Comparison of ENCODE assay signal across 8 cellular contexts in the genomic region with DNA sequence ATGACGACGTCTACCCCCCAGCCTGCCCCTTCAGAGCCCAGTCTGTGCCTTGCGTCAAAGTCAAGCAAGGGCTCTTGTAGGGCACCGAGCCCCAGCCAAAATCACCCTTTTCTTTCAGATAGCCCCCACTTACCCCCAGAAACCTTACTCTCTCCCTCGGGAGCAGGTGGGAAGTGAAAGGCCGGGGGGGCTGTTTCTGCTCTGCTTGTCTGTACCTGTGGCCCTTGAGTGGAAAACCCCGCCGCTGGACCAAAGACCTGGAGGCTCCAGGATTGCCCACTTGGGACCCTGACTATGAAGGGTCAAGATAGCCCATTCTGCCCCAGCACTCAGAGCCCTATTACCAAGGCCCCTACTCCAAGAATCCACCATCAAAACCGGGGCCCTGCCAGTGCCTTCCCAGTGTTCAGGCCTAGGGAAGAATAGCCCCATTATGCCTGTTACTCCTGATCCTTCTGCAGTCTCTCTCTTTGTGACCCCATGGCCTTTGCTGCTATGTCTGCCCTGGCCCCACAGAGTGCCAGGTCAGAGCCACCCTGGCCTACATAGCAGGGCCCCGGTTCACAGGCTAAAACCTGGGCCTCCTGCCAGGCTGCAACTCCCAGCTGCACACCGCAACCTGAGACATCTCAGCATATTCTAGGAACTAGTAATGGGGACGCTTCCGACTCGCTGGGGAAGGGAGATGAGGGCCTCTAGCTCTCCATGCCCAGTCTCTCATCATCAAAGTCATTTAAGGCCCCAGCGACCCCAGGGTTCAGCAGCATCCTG. TPM values are rescaled to one million over a fixed set of nuclear protein-coding genes. Genes with fewer than 3 reads are reported as not detected.
A peak's percentile ranks its signal among the peaks of the same experiment; 100 is the strongest.
DNase-seq lines count a peak whose midpoint lies in the region; ATAC-seq and TF ChIP-seq lines count a peak whose summit lies in the region.

No MANE protein-coding gene starts in this region.

- TF ChIP-seq CTCF in RWPE1 (conservative IDR thresholded peaks at IDR 0.05; ENCODE audit: low read depth) (peak; percentile 32; the same call in 1 of the 2 replicates), nephron (IDR thresholded peaks at IDR 0.05; ENCODE audit: unreplicated experiment in 3 of 3) (peak in 1 of 3 experiments; percentile 5)

- H3K27ac ChIP-seq in RWPE1 (peak overlapping the region; percentile 86), epithelial cell of prostate (peak overlapping the region; percentile 86)

- CTCF ChIA-PET in RWPE1 (lab: Yijun Ruan, JAX), result no interaction called here

- H3K36me3 Mint-ChIP-seq in nephron (ENCODE audit: low read depth), result no peaks in the 10 kb centered on the region

- DNase-seq in COLO668 (lab: John Stamatoyannopoulos, UW; ENCODE audit: unreplicated experiment) (peak; percentile 46), H7 (no peak), RWPE1 (ENCODE audit: low spot score) (no peak), epithelial cell of prostate (ENCODE audit: low read depth, low spot score) (no peak), kidney glomerular epithelial cell (lab: John Stamatoyannopoulos, UW) (no peak), NCI-H187 treated with DMSO at 0.1 percent for 48 hours (lab: John Stamatoyannopoulos, UW) (no peak)

- H3K4me1 Mint-ChIP-seq in nephron, result peaks cover 31% of the 10 kb centered on the region

- H3K36me3 ChIP-seq in H7 (replicated peaks; ENCODE audit: control insufficient read depth, insufficient read depth, low read length), result no peaks in the 10 kb centered on the region

- no peaks in the 10 kb centered on the region for H3K27me3 ChIP-seq in H7 (ENCODE audit: control insufficient read depth, insufficient read depth, low read length)

- POLR2A ChIA-PET in RWPE1 (lab: Yijun Ruan, JAX; ENCODE audit: low non-redundant PET), result interaction anchor here (1.2 to 1.7 kb wide), 5 partner anchors 24 to 293 kb away, joined by 4 to 13 read pairs (median 5); partner anchors contain the start of genes HECTD3 and UROD

- ATAC-seq in GM18520 (IDR thresholded peaks at IDR 0.05; ENCODE audit: unreplicated experiment), result no peak

- no peaks in the 10 kb centered on the region for H3K9me3 Mint-ChIP-seq in nephron

- H3K27me3 Mint-ChIP-seq in nephron (ENCODE audit: low read depth), result no peaks in the 10 kb centered on the region

- peak overlapping the region; percentile 94 to 95 (median 94) for H3K4me3 Mint-ChIP-seq in nephron

- H3K27ac Mint-ChIP-seq in nephron, result peak overlapping the region; percentile 96 to 99 (median 98)

- peak overlapping the region; percentile 93 for H3K4me3 ChIP-seq in H7 (ENCODE audit: insufficient read depth, low read depth, low read length)

RNA-seq across cellular contexts. Expression of gene HPDL, which starts 22.2 kb away (rescaled TPM):
- total RNA-seq in H7 (2014; rRNA removed; shearing (Covaris generic)), result 87.5 and 134 TPM in 2 replicates

RNA-seq across cellular contexts. Expression of gene TOE1, which starts 35.5 kb away (rescaled TPM):
- total RNA-seq in H7 (2014; rRNA removed; shearing (Covaris generic)), result 17.0 and 20.2 TPM in 2 replicates

RNA-seq across cellular contexts. Expression of gene MUTYH, which starts 35.7 kb away (rescaled TPM):
- 124 and 126 TPM in 2 replicates for total RNA-seq in H7 (2014; rRNA removed; shearing (Covaris generic))
